8 cellular contexts compared by ENCODE assay signal in the genomic region with DNA sequence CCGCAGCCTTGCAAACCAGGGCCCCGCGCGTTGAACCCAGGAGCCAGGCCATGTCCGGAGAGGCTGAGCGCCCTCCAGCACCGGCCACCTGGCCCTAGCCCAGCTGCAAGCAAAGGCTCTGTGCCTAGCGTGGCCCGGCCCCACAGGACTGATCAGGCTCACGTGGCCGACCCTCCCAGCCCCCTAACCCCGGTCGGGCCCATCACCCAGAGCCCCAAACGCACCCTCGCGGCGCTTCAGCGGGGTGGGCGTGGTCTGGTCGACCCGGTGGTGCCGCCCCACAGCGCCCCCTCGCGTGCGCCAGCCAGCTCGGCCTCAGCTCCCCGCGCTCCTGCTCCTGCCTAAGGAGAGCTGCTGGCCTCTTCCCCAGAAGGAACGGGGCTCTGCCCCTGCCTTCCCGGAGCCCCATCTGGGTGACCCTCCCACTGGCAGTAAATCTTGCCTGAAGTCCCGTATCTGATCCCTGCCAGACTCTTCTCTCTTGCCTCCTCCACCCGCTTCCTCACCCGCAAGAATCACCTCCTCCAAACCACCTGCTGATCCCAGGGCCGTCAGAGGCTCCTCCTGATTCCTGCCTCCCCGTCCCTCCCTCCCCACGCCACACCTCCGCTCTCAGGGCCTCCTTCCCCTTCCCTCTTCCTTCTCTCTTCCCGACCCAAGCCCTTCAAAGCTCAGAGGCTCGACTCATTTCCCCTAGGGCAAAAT. TPM values are rescaled to one million over a fixed set of nuclear protein-coding genes. Genes with fewer than 3 reads are reported as not detected.
DNase-seq lines count a peak whose midpoint lies in the region; ATAC-seq and TF ChIP-seq lines count a peak whose summit lies in the region.

No MANE protein-coding gene starts in this region.

- intact Hi-C loops in tibial artery (cut with DNase I; ENCODE audit: low total_unique reads): no loop called here

- H3K4me1 ChIP-seq in tibial artery: peaks cover 0 to 13% (median 4%) of the 10 kb centered on the region in 4 donors

- no peak overlapping the region for H3K27ac ChIP-seq in tibial artery

- peaks cover 9% of the 10 kb centered on the region in 2 donors for H3K27me3 Mint-ChIP-seq in natural killer cell treated with Interleukin-12 subunit alpha and Interleukin-12 subunit beta and Interleukin-15 and Interleukin-18, amount 100 ng/mL, for 72 hours

- no peak overlapping the region for H3K4me3 Mint-ChIP-seq in natural killer cell treated with Interleukin-12 subunit alpha and Interleukin-12 subunit beta and Interleukin-15 and Interleukin-18, amount 100 ng/mL, for 72 hours

- peak overlapping the region; percentile 7 to 34 for H3K4me3 ChIP-seq in tibial artery

- DNase-seq in C1 segment of cervical spinal cord (lab: John Stamatoyannopoulos, UW): peak in 10 of 14 donors; percentile 5 to 68 (median 34)
- DNase-seq in activated CD8-positive, alpha-beta memory T cell treated with anti-CD3 and anti-CD28 coated beads for 48 hours (ENCODE audit: low read depth in 2 of 3, low spot score in 2 of 3): peak; percentile 9 to 45 (median 37)
- peak; percentile 23 for DNase-seq in fibroblast of the conjunctiva (ENCODE audit: low read depth)
- DNase-seq in natural killer cell treated with Interleukin-12 subunit alpha and Interleukin-12 subunit beta and Interleukin-15 and Interleukin-18, amount 100 ng/mL, for 72 hours (ENCODE audit: low spot score): peak; percentile 67
- DNase-seq in tibial artery: peak in 1 of 2 donors; percentile 64
- DNase-seq in SKM-1 (lab: John Stamatoyannopoulos, UW; ENCODE audit: unreplicated experiment): no peak

- no peaks in the 10 kb centered on the region for H3K9me3 ChIP-seq in tibial artery

- ATAC-seq in GM19397 (IDR thresholded peaks at IDR 0.05; ENCODE audit: unreplicated experiment): peak; percentile 79
- peak; percentile 75 for ATAC-seq in HG03571 (IDR thresholded peaks at IDR 0.05; ENCODE audit: unreplicated experiment)
- ATAC-seq in natural killer cell treated with Interleukin-12 subunit alpha and Interleukin-12 subunit beta and Interleukin-15 and Interleukin-18, amount 100 ng/mL, for 72 hours: peak; percentile 49 to 55

- no peaks in the 10 kb centered on the region for H3K36me3 ChIP-seq in tibial artery

- no peak overlapping the region for H3K27ac Mint-ChIP-seq in natural killer cell treated with Interleukin-12 subunit alpha and Interleukin-12 subunit beta and Interleukin-15 and Interleukin-18, amount 100 ng/mL, for 72 hours

- peaks cover 0 to 36% of the 10 kb centered on the region in 2 donors for H3K27me3 ChIP-seq in tibial artery

- no peaks in the 10 kb centered on the region for H3K9me3 Mint-ChIP-seq in natural killer cell treated with Interleukin-12 subunit alpha and Interleukin-12 subunit beta and Interleukin-15 and Interleukin-18, amount 100 ng/mL, for 72 hours

- H3K4me1 Mint-ChIP-seq in natural killer cell treated with Interleukin-12 subunit alpha and Interleukin-12 subunit beta and Interleukin-15 and Interleukin-18, amount 100 ng/mL, for 72 hours (ENCODE audit: low read depth in 2 of 2): peaks cover 0 to 5% of the 10 kb centered on the region in 2 donors

- peak; percentile 16 to 32 for TF ChIP-seq CTCF in tibial artery (IDR thresholded peaks at IDR 0.05)

- no peaks in the 10 kb centered on the region for H3K36me3 Mint-ChIP-seq in natural killer cell treated with Interleukin-12 subunit alpha and Interleukin-12 subunit beta and Interleukin-15 and Interleukin-18, amount 100 ng/mL, for 72 hours

RNA-seq across cellular contexts. Expression of a gene that starts 12.3 kb away (rescaled TPM):
- not detected for total RNA-seq in natural killer cell treated with Interleukin-12 subunit alpha and Interleukin-12 subunit beta and Interleukin-15 and Interleukin-18, amount 100 ng/mL, for 72 hours
